Comparison of ENCODE assay signal across 10 cellular contexts in genomic region chr15:90557651-90558084, GRCh38. TPM values are rescaled to one million over a fixed set of nuclear protein-coding genes. Genes with fewer than 3 reads are reported as not detected.
DNase-seq lines count a peak whose midpoint lies in the region; ATAC-seq, FAIRE-seq and TF ChIP-seq lines count a peak whose summit lies in the region.
"Had no signal": no experiment of that assay in that cellular context is flagged by ENCODE, and none has a peak within 500 bp of the region (broad histone marks: within the 10 kb centered on the region; RNA-seq: fewer than 3 reads in every experiment).

No MANE protein-coding gene starts in this region.

- no peaks in the 10 kb centered on the region for H3K27me3 Mint-ChIP-seq in astrocyte (ENCODE audit: low read depth, unreplicated experiment)
- no peaks in the 10 kb centered on the region for H3K27me3 Mint-ChIP-seq in stimulated activated memory B cell treated with anti-CD40 and anti-IgM and Interleukin-4, amounts not matched to agents 10 μg/mL and 1 μg/mL and 100 μg/mL, for 72 hours

- FAIRE-seq in astrocyte (lab: Jason Lieb, UNC), result no peak
- FAIRE-seq: bronchial epithelial cell had no signal

- peak; percentile 63 for DNase-seq in LNCaP clone FGC (ENCODE audit: low read depth)
- DNase-seq in astrocyte (ENCODE audit: low read depth), result peak; percentile 86
- peak; percentile 74 for DNase-seq in inferior parietal cortex (ENCODE audit: extremely low spot score)
- DNase-seq in stimulated activated effector memory CD8-positive, alpha-beta T cell treated with anti-CD3 and anti-CD28 coated beads, Interleukin-12 subunit alpha, Interleukin-12 subunit beta, amount 100 ng/mL, for 72 hours (ENCODE audit: low spot score in 2 of 2), result no peak

- H4K20me1 ChIP-seq in astrocyte (ENCODE audit: insufficient read depth, low read length), result peaks cover 11% of the 10 kb centered on the region

- peaks cover 42% of the 10 kb centered on the region for H3K4me1 ChIP-seq in astrocyte (ENCODE audit: insufficient read depth, low read length)

- peaks cover 26% of the 10 kb centered on the region for H3K4me1 Mint-ChIP-seq in astrocyte (ENCODE audit: low read depth, unreplicated experiment)
- peaks cover 53% of the 10 kb centered on the region for H3K4me1 Mint-ChIP-seq in stimulated activated memory B cell treated with anti-CD40 and anti-IgM and Interleukin-4, amounts not matched to agents 10 μg/mL and 1 μg/mL and 100 μg/mL, for 72 hours
- peaks cover 47% of the 10 kb centered on the region for H3K4me1 Mint-ChIP-seq in stimulated activated effector memory CD8-positive, alpha-beta T cell treated with anti-CD3 and anti-CD28 coated beads, Interleukin-12 subunit alpha, Interleukin-12 subunit beta, amount 100 ng/mL, for 72 hours

- peak overlapping the region; percentile 55 for H3K4me2 ChIP-seq in astrocyte (ENCODE audit: low read length)

- TF ChIP-seq CTCF in LNCaP clone FGC (IDR thresholded peaks at IDR 0.05; ENCODE audit: control insufficient read depth, extremely low read depth, insufficient read depth) (no peak), astrocyte (IDR thresholded peaks at IDR 0.05; ENCODE audit: insufficient read depth, low read depth, low read length) (no peak)

- H3K4me3 Mint-ChIP-seq in astrocyte (ENCODE audit: unreplicated experiment), result no peak overlapping the region
- no peak overlapping the region for H3K4me3 Mint-ChIP-seq in stimulated activated memory B cell treated with anti-CD40 and anti-IgM and Interleukin-4, amounts not matched to agents 10 μg/mL and 1 μg/mL and 100 μg/mL, for 72 hours
- H3K4me3 Mint-ChIP-seq in stimulated activated effector memory CD8-positive, alpha-beta T cell treated with anti-CD3 and anti-CD28 coated beads, Interleukin-12 subunit alpha, Interleukin-12 subunit beta, amount 100 ng/mL, for 72 hours, result no peak overlapping the region

- peak overlapping the region; percentile 61 for H3K27ac Mint-ChIP-seq in astrocyte (ENCODE audit: unreplicated experiment)
- peak overlapping the region; percentile 58 for H3K27ac Mint-ChIP-seq in stimulated activated memory B cell treated with anti-CD40 and anti-IgM and Interleukin-4, amounts not matched to agents 10 μg/mL and 1 μg/mL and 100 μg/mL, for 72 hours
- no peak overlapping the region for H3K27ac Mint-ChIP-seq in stimulated activated effector memory CD8-positive, alpha-beta T cell treated with anti-CD3 and anti-CD28 coated beads, Interleukin-12 subunit alpha, Interleukin-12 subunit beta, amount 100 ng/mL, for 72 hours

- peaks cover 4% of the 10 kb centered on the region for H3K36me3 Mint-ChIP-seq in astrocyte (ENCODE audit: low read depth, unreplicated experiment)
- peaks cover 10% of the 10 kb centered on the region for H3K36me3 Mint-ChIP-seq in stimulated activated memory B cell treated with anti-CD40 and anti-IgM and Interleukin-4, amounts not matched to agents 10 μg/mL and 1 μg/mL and 100 μg/mL, for 72 hours
- peaks cover 18% of the 10 kb centered on the region for H3K36me3 Mint-ChIP-seq in stimulated activated effector memory CD8-positive, alpha-beta T cell treated with anti-CD3 and anti-CD28 coated beads, Interleukin-12 subunit alpha, Interleukin-12 subunit beta, amount 100 ng/mL, for 72 hours

- no peaks in the 10 kb centered on the region for H3K9me3 ChIP-seq in astrocyte (ENCODE audit: insufficient read depth, low read depth, low read length)

- H3K79me2 ChIP-seq in astrocyte (ENCODE audit: insufficient read depth, low read length), result peaks cover 24% of the 10 kb centered on the region

- H3K4me3 ChIP-seq in LNCaP clone FGC (ENCODE audit: low read depth, low read length) (no peak overlapping the region), astrocyte (ENCODE audit: insufficient read depth, low read depth, low read length) (no peak overlapping the region)

- ATAC-seq in stimulated activated memory B cell treated with anti-CD40 and anti-IgM and Interleukin-4, amounts not matched to agents 10 μg/mL and 1 μg/mL and 100 μg/mL, for 72 hours, result no peak
- no peak for ATAC-seq in HG03354 (IDR thresholded peaks at IDR 0.05; ENCODE audit: poor library complexity, severe bottlenecking, unreplicated experiment)
- no peak for ATAC-seq in HG03342 (IDR thresholded peaks at IDR 0.05; ENCODE audit: unreplicated experiment)
- no peak for ATAC-seq in HG03469 (IDR thresholded peaks at IDR 0.05; ENCODE audit: unreplicated experiment)
- no peak for ATAC-seq in stimulated activated effector memory CD8-positive, alpha-beta T cell treated with anti-CD3 and anti-CD28 coated beads, Interleukin-12 subunit alpha, Interleukin-12 subunit beta, amount 100 ng/mL, for 72 hours

- H3K9me3 Mint-ChIP-seq in astrocyte (ENCODE audit: unreplicated experiment), result no peaks in the 10 kb centered on the region
- no peaks in the 10 kb centered on the region for H3K9me3 Mint-ChIP-seq in stimulated activated memory B cell treated with anti-CD40 and anti-IgM and Interleukin-4, amounts not matched to agents 10 μg/mL and 1 μg/mL and 100 μg/mL, for 72 hours
- H3K9me3 Mint-ChIP-seq in stimulated activated effector memory CD8-positive, alpha-beta T cell treated with anti-CD3 and anti-CD28 coated beads, Interleukin-12 subunit alpha, Interleukin-12 subunit beta, amount 100 ng/mL, for 72 hours, result no peaks in the 10 kb centered on the region

- H3K36me3 ChIP-seq in astrocyte (ENCODE audit: insufficient read depth, low read length), result no peaks in the 10 kb centered on the region

- H3K27ac ChIP-seq in astrocyte (ENCODE audit: low read depth, low read length), result peak overlapping the region; percentile 43
- H3K27ac ChIP-seq: HL-60 had no signal

- peak overlapping the region; percentile 46 for H3K9ac ChIP-seq in astrocyte (ENCODE audit: low read length)

- H3K27me3 ChIP-seq in astrocyte (ENCODE audit: insufficient read depth, low read length), result no peaks in the 10 kb centered on the region

- H2AFZ ChIP-seq in astrocyte (ENCODE audit: low read depth, low read length), result no peak overlapping the region

RNA-seq across cellular contexts. Expression of gene CRTC3, which starts 27.9 kb away (rescaled TPM):
- 21.4 and 22.2 TPM in 2 replicates for total RNA-seq in astrocyte

Comparison
In these comparisons a context has a peak if more than half of its experiments do, and no peak if none do; other contexts are left out.
1. DNase-seq: peak in LNCaP clone FGC (single experiment), astrocyte (single experiment) and inferior parietal cortex (single experiment); none in stimulated activated effector memory CD8-positive, alpha-beta T cell treated with anti-CD3 and anti-CD28 coated beads, Interleukin-12 subunit alpha, Interleukin-12 subunit beta, amount 100 ng/mL, for 72 hours (0 of 2).